In genomic region chr2:205617905-205618304, GRCh38 we compare ENCODE assay signal across 19 cellular contexts.
"Had no signal": no experiment of that assay in that cellular context is flagged by ENCODE, and none has a peak within 500 bp of the region (broad histone marks: within the 10 kb centered on the region; RNA-seq: fewer than 3 reads in every experiment).

No MANE protein-coding gene starts in this region.

- DNase-seq: activated CD4-positive, alpha-beta T cell treated with anti-CD3 and anti-CD28 coated beads, Interleukin-2, amount 10 ng/mL, durations not matched to agents 7 days and 5 days; activated CD8-positive, alpha-beta memory T cell treated with anti-CD3 and anti-CD28 coated beads, Interleukin-2, amount 50 U/mL, for 4 hours; activated effector memory CD4-positive, alpha-beta T cell treated with anti-CD3 and anti-CD28 coated beads, Interleukin-2, amount 50 U/mL, for 16 hours; activated naive CD4-positive, alpha-beta T cell treated with anti-CD3 and anti-CD28 coated beads, Interleukin-2, amount 50 U/mL, for 16 hours; activated T-cell treated with anti-CD3 and anti-CD28 coated beads, Interleukin-2, amount 50 U/mL, for 72 hours; effector CD8-positive, alpha-beta T cell; esophagus squamous epithelium; immature natural killer cell; kidney glomerular epithelial cell; psoas muscle; stimulated activated CD4-positive, alpha-beta T cell treated with anti-CD3 and anti-CD28 coated beads, Interleukin-4, amount 100 ng/mL, for 4 hours; T1000; upper lobe of left lung had no signal

- ATAC-seq: activated CD4-positive, CD25-positive, alpha-beta regulatory T cell treated with anti-CD3 and anti-CD28 coated beads, Interleukin-2, amount 50 U/mL, for 24 hours; activated T-cell treated with anti-CD3 and anti-CD28 coated beads, Interleukin-2, amount 50 U/mL, for 72 hours; psoas muscle; sciatic nerve; stimulated activated memory B cell treated with anti-CD40 and anti-IgM and Interleukin-4, amounts not matched to agents 10 μg/mL and 1 μg/mL and 100 μg/mL, for 72 hours had no signal

- H3K4me3 ChIP-seq: cardiac muscle cell, esophagus squamous epithelium, psoas muscle, smooth muscle cell, thoracic aorta, upper lobe of left lung had no signal
